ENCODE assay signal across 15 cellular contexts in the genomic region with DNA sequence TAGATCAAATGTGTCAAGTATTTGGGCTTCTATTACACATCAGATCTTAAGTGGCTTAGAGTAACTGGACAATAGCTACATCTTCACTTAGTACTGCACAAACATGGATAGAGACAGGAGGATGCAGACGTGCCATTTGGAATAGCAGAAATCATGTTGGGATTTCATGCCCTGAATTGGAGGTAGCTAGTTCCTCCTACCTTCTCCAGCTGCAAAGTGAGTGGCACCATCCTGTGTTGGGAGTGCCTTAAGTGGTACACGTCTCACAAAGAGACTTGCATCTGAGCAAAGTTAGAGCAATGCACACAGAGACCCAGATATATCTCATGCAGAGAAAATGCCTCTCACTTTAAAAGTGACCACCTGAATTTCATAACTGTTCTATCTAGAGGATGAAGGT.
DNase-seq lines count a peak whose midpoint lies in the region; ATAC-seq, FAIRE-seq and TF ChIP-seq lines count a peak whose summit lies in the region.
"Had no signal": no experiment of that assay in that cellular context is flagged by ENCODE, and none has a peak within 500 bp of the region (broad histone marks: within the 10 kb centered on the region; RNA-seq: fewer than 3 reads in every experiment).

No MANE protein-coding gene starts in this region.

- H3K9me3 ChIP-seq in right atrium auricular region: no peaks in the 10 kb centered on the region
- no peaks in the 10 kb centered on the region for H3K9me3 ChIP-seq in thyroid gland
- H3K9me3 ChIP-seq: BLaER1 treated with 17β-estradiol and CSF1 and Interleukin-3, amounts not matched to agents 10 nM and 100 nM; HAP-1 had no signal

- WGBS in thyroid gland, 2 donors: 71 to 83% methylated on average over 2 of the region's 2 CpGs

- H3K36me3 ChIP-seq in right atrium auricular region: no peaks in the 10 kb centered on the region
- H3K36me3 ChIP-seq in bronchial epithelial cell (ENCODE audit: control insufficient read depth, insufficient read depth, low read length): no peaks in the 10 kb centered on the region
- H3K36me3 ChIP-seq in thyroid gland: no peaks in the 10 kb centered on the region
- H3K36me3 ChIP-seq: BLaER1 treated with 17β-estradiol and CSF1 and Interleukin-3, amounts not matched to agents 10 nM and 100 nM; HAP-1 had no signal

- DNase-seq in DMS79 treated with DMSO at 0.1 percent for 48 hours (lab: John Stamatoyannopoulos, UW): peak; percentile 10
- DNase-seq in DMS79 (lab: John Stamatoyannopoulos, UW): no peak
- DNase-seq in left ventricle myocardium superior: no peak
- no peak for DNase-seq in right atrium auricular region (ENCODE audit: low spot score)
- DNase-seq in bronchial epithelial cell (ENCODE audit: low read depth): no peak
- DNase-seq in thyroid gland: no peak
- no peak for DNase-seq in stimulated activated CD4-positive, alpha-beta T cell treated with anti-CD3 and anti-CD28 coated beads, Interleukin-4, amount 100 ng/mL, for 4 hours
- no peak for DNase-seq in left colon
- DNase-seq: 8988T; ACHN; CD4-positive, CD25-positive, alpha-beta regulatory T cell; DND-41; GF-D8 had no signal

- no peaks in the 10 kb centered on the region for H3K27me3 ChIP-seq in right atrium auricular region
- H3K27me3 ChIP-seq in bronchial epithelial cell (ENCODE audit: control insufficient read depth, insufficient read depth, low read length): peaks cover 2% of the 10 kb centered on the region
- no peaks in the 10 kb centered on the region for H3K27me3 ChIP-seq in thyroid gland
- H3K27me3 ChIP-seq: BLaER1 treated with 17β-estradiol and CSF1 and Interleukin-3, amounts not matched to agents 10 nM and 100 nM had no signal

- peak; percentile 40 for FAIRE-seq in bronchial epithelial cell (lab: Jason Lieb, UNC)

- intact Hi-C loops in left ventricle myocardium superior (cut with micrococcal nuclease) (no loop called here), thyroid gland (cut with DNase I) (no loop called here), left colon (cut with DNase I, micrococcal nuclease) (no loop called here)

- TF ChIP-seq POLR2A in thyroid gland (IDR thresholded peaks at IDR 0.05): no peak

- no peak for TF ChIP-seq CTCF in right atrium auricular region (IDR thresholded peaks at IDR 0.05)
- no peak for TF ChIP-seq CTCF in bronchial epithelial cell (IDR thresholded peaks at IDR 0.05; ENCODE audit: insufficient read depth, low read length, severe bottlenecking)
- TF ChIP-seq CTCF in thyroid gland (IDR thresholded peaks at IDR 0.05): no peak

- H3K4me3 ChIP-seq in right atrium auricular region (no peak overlapping the region), bronchial epithelial cell (ENCODE audit: low read depth, low read length) (no peak overlapping the region), thyroid gland (replicated peaks in 1 of 3) (no peak overlapping the region)
- H3K4me3 ChIP-seq: BLaER1 treated with 17β-estradiol and CSF1 and Interleukin-3, amounts not matched to agents 10 nM and 100 nM; HAP-1 had no signal

- ATAC-seq in left ventricle myocardium superior (peak; percentile 13), left colon (no peak)

- H3K4me1 ChIP-seq in right atrium auricular region: peaks cover 0 to 6% of the 10 kb centered on the region in 2 donors
- H3K4me1 ChIP-seq in thyroid gland: peaks cover 13 to 34% of the 10 kb centered on the region in 2 donors
- H3K4me1 ChIP-seq: BLaER1 treated with 17β-estradiol and CSF1 and Interleukin-3, amounts not matched to agents 10 nM and 100 nM; HAP-1 had no signal

- H3K27ac ChIP-seq in right atrium auricular region (no peak overlapping the region), thyroid gland (peak overlapping the region in 2 of 3 donors; percentile 65 to 73)
- H3K27ac ChIP-seq: BLaER1 treated with 17β-estradiol and CSF1 and Interleukin-3, amounts not matched to agents 10 nM and 100 nM had no signal

Comparison
In these comparisons a context has a peak if more than half of its experiments do, and no peak if none do; other contexts are left out.
1. H3K27ac ChIP-seq: peak in thyroid gland (2 of 3); none in right atrium auricular region (0 of 2).